27 cellular contexts compared by ENCODE assay signal in genomic region chr4:3853388-3854035, GRCh38.
"Had no signal": no experiment of that assay in that cellular context is flagged by ENCODE, and none has a peak within 500 bp of the region (broad histone marks: within the 10 kb centered on the region; RNA-seq: fewer than 3 reads in every experiment).

No MANE protein-coding gene starts in this region.

- H3K4me1 Mint-ChIP-seq: mesothelial cell of epicardium, nephron progenitor cell had no signal

- H3K36me3 ChIP-seq: colonic mucosa, esophagus muscularis mucosa, gastroesophageal sphincter, heart left ventricle, left lung, neutrophil, prostate gland, right atrium auricular region, stomach, thyroid gland, vagina had no signal

- H3K4me3 ChIP-seq: colonic mucosa, esophagus muscularis mucosa, gastroesophageal sphincter, heart left ventricle, hepatocyte, left lung, mucosa of descending colon, prostate gland, right atrium auricular region, stomach, thyroid gland, vagina had no signal

- H3K27me3 ChIP-seq: colonic mucosa, foreskin keratinocyte, right atrium auricular region, thyroid gland, vagina had no signal

- H2AFZ ChIP-seq: hepatocyte had no signal

- H3K36me3 Mint-ChIP-seq: mesothelial cell of epicardium had no signal

- H3K79me2 ChIP-seq: hepatocyte had no signal

- H3K4me3 Mint-ChIP-seq: dendritic cell treated with granulocyte-macrophage colony-stimulating factor and Interleukin-4, amounts not matched to agents 40 ng/mL and 50 ng/mL, for 4 days; mesothelial cell of epicardium; nephron progenitor cell; stimulated activated effector memory CD8-positive, alpha-beta T cell treated with anti-CD3 and anti-CD28 coated beads, Interleukin-12 subunit alpha, Interleukin-12 subunit beta, amount 100 ng/mL, for 72 hours had no signal

- H3K4me2 ChIP-seq: hepatocyte had no signal

- ATAC-seq: foreskin keratinocyte; gastroesophageal sphincter; heart left ventricle; left cardiac atrium; left lung; mucosa of descending colon; sciatic nerve; stimulated activated effector memory CD8-positive, alpha-beta T cell treated with anti-CD3 and anti-CD28 coated beads, Interleukin-12 subunit alpha, Interleukin-12 subunit beta, amount 100 ng/mL, for 72 hours had no signal

- FAIRE-seq: endothelial cell of umbilical vein had no signal

- H3K9me3 ChIP-seq: colonic mucosa, mucosa of descending colon, neutrophil, prostate gland, thyroid gland, vagina had no signal

- H3K9me3 Mint-ChIP-seq: dendritic cell treated with granulocyte-macrophage colony-stimulating factor and Interleukin-4, amounts not matched to agents 40 ng/mL and 50 ng/mL, for 4 days had no signal

- DNase-seq: colonic mucosa; effector CD8-positive, alpha-beta T cell; foreskin keratinocyte; left cardiac atrium; mesenchymal stem cell; naive B cell; nephron progenitor cell; stimulated activated CD4-positive, alpha-beta T cell treated with anti-CD3 and anti-CD28 coated beads, Interleukin-2, amount 100 ng/mL, for 24 hours; stimulated activated CD4-positive, alpha-beta T cell treated with anti-CD3 and anti-CD28 coated beads, Interleukin-4, amount 100 ng/mL, for 24 hours; stimulated activated naive CD4-positive, alpha-beta T cell treated with Interleukin-2 at 50 U/mL for 16 hours; stomach; thyroid gland had no signal

- H3K27ac ChIP-seq: colonic mucosa, esophagus muscularis mucosa, foreskin keratinocyte, gastroesophageal sphincter, heart left ventricle, hepatocyte, left lung, neutrophil, prostate gland, right atrium auricular region, stomach, thyroid gland, vagina had no signal

- H3K4me1 ChIP-seq: colonic mucosa, esophagus muscularis mucosa, foreskin keratinocyte, gastroesophageal sphincter, heart left ventricle, left lung, prostate gland, right atrium auricular region, stomach, thyroid gland, vagina had no signal

- H3K27ac Mint-ChIP-seq: dendritic cell treated with granulocyte-macrophage colony-stimulating factor and Interleukin-4, amounts not matched to agents 40 ng/mL and 50 ng/mL, for 4 days; mesothelial cell of epicardium; nephron progenitor cell; stimulated activated effector memory CD8-positive, alpha-beta T cell treated with anti-CD3 and anti-CD28 coated beads, Interleukin-12 subunit alpha, Interleukin-12 subunit beta, amount 100 ng/mL, for 72 hours had no signal
